8 cellular contexts compared by ENCODE assay signal in genomic region chr4:169314906-169315305, GRCh38. TPM values are rescaled to one million over a fixed set of nuclear protein-coding genes. Genes with fewer than 3 reads are reported as not detected.
DNase-seq lines count a peak whose midpoint lies in the region; ATAC-seq and TF ChIP-seq lines count a peak whose summit lies in the region.

No MANE protein-coding gene starts in this region.

- TF ChIP-seq POLR2A in ovary (IDR thresholded peaks at IDR 0.05), result no peak

- peaks cover 5% of the 10 kb centered on the region for H3K4me1 ChIP-seq in ovary (ENCODE audit: insufficient read depth)

- WGBS in ovary, 3 donors, result 2 to 3% (median 2%) methylated on average over 8 of the region's 8 CpGs

- TF ChIP-seq CTCF in ovary (IDR thresholded peaks at IDR 0.05), result no peak

- H3K27ac ChIP-seq in epithelial cell of prostate, result peak overlapping the region; percentile 34
- no peak overlapping the region for H3K27ac ChIP-seq in ovary

- H3K9me3 ChIP-seq in ovary, result no peaks in the 10 kb centered on the region

- intact Hi-C loops in ovary (cut with DNase I), result no loop called here

- no peaks in the 10 kb centered on the region for H3K36me3 ChIP-seq in ovary

- no peak overlapping the region for H3K4me3 ChIP-seq in ovary

- peak; percentile 61 for DNase-seq in DMS79 treated with DMSO at 0.1 percent for 48 hours (lab: John Stamatoyannopoulos, UW)
- peak; percentile 5 for DNase-seq in NCI-H524 treated with DMSO at 0.1 percent for 48 hours (lab: John Stamatoyannopoulos, UW)
- peak; percentile 66 for DNase-seq in epithelial cell of prostate (ENCODE audit: low read depth, low spot score)
- DNase-seq in ovary, result peak; percentile 68 to 86 (median 78)
- DNase-seq in AML-193 (lab: John Stamatoyannopoulos, UW), result no peak

- no peak for ATAC-seq in HG02623 (IDR thresholded peaks at IDR 0.05; ENCODE audit: unreplicated experiment)
- no peak for ATAC-seq in GM18868 (IDR thresholded peaks at IDR 0.05; ENCODE audit: unreplicated experiment)
- ATAC-seq in GM19351 (IDR thresholded peaks at IDR 0.05; ENCODE audit: unreplicated experiment), result no peak

- H3K27me3 ChIP-seq in ovary, result no peaks in the 10 kb centered on the region

- no peak for TF ChIP-seq EP300 in ovary (IDR thresholded peaks at IDR 0.05)

RNA-seq across cellular contexts. Expression of gene SH3RF1, which starts 44.1 kb away (rescaled TPM):
- 10 to 100 TPM; 18.7 to 32.6 (median 22.4) TPM for total RNA-seq in ovary
- 10 to 100 TPM in 1 of 2 donors, 1 to 10 TPM in 1; 8.2 to 10.0 TPM for polyA plus RNA-seq in ovary

Comparison
In these comparisons a context has a peak if more than half of its experiments do, and no peak if none do; other contexts are left out.
1. DNase-seq: peak in DMS79 treated with DMSO at 0.1 percent for 48 hours (single experiment), NCI-H524 treated with DMSO at 0.1 percent for 48 hours (single experiment), epithelial cell of prostate (single experiment) and ovary (5 of 5); none in AML-193 (0 of 2).